Comparison of ENCODE assay signal across 17 cellular contexts in the genomic region with DNA sequence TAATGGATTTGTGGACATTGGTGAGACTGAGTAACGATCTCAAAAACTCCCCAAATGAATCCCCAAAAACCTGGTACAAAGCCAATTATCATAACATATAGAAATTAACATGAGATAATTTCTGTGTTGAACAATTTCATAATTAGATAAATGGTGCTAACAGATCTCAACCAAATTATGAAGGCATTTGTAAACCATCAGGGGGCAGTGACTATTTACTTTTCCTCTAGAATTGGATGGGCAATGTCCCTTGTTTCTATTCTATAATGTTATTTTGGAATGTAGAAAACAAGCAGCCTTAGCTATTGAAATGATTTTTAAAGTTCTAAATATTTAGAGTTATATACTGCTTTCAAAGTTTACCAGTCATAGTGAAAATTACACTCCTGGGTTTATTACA. TPM values are rescaled to one million over a fixed set of nuclear protein-coding genes. Genes with fewer than 3 reads are reported as not detected.
DNase-seq lines count a peak whose midpoint lies in the region; ATAC-seq and TF ChIP-seq lines count a peak whose summit lies in the region.
"Had no signal": no experiment of that assay in that cellular context is flagged by ENCODE, and none has a peak within 500 bp of the region (broad histone marks: within the 10 kb centered on the region; RNA-seq: fewer than 3 reads in every experiment).

No MANE protein-coding gene starts in this region.

- H3K4me2 ChIP-seq in SK-N-SH = no peak overlapping the region
- H3K4me2 ChIP-seq in OCI-LY3 (ENCODE audit: low read length) = no peak overlapping the region

- H3K36me3 ChIP-seq in SK-N-SH (replicated peaks in 1 of 2; ENCODE audit: control insufficient read depth in 1 of 2, insufficient read depth in 2 of 2, low read length in 1 of 2) = peaks cover 54 to 55% of the 10 kb centered on the region in 2 experiments
- no peaks in the 10 kb centered on the region for H3K36me3 ChIP-seq in OCI-LY3 (replicated peaks; ENCODE audit: low read depth, low read length)
- peaks cover 0 to 29% (median 0%) of the 10 kb centered on the region in 3 donors for H3K36me3 ChIP-seq in tibial nerve

- H3K4me1 ChIP-seq in SK-N-SH (ENCODE audit: control insufficient read depth in 1 of 2, insufficient read depth in 2 of 2, low read depth in 1 of 2, low read length in 1 of 2) = peaks cover 0 to 4% of the 10 kb centered on the region in 2 experiments; a peak in 1 of 4 replicates
- H3K4me1 ChIP-seq in OCI-LY3 (ENCODE audit: low read length) = peaks cover 3% of the 10 kb centered on the region; the same call in 1 of the 2 replicates
- H3K4me1 ChIP-seq in tibial nerve = no peaks in the 10 kb centered on the region
- H3K4me1 ChIP-seq: stomach had no signal

- no peaks in the 10 kb centered on the region for H3K27me3 Mint-ChIP-seq in stimulated activated naive B cell treated with anti-CD40 and anti-IgM and Interleukin-4, amounts not matched to agents 10 μg/mL and 1 μg/mL and 100 μg/mL, for 72 hours
- H3K27me3 Mint-ChIP-seq: activated T-cell treated with anti-CD3 and anti-CD28 coated beads, Interleukin-2, amount 50 U/mL, for 24 hours had no signal

- H3K9me2 ChIP-seq in SK-N-SH = no peaks in the 10 kb centered on the region

- H3K4me3 Mint-ChIP-seq in stimulated activated naive B cell treated with anti-CD40 and anti-IgM and Interleukin-4, amounts not matched to agents 10 μg/mL and 1 μg/mL and 100 μg/mL, for 72 hours = no peak overlapping the region
- H3K4me3 Mint-ChIP-seq: activated T-cell treated with anti-CD3 and anti-CD28 coated beads, Interleukin-2, amount 50 U/mL, for 24 hours; H9; WTC11 had no signal

- DNase-seq in SK-N-SH (no peak), epithelial cell of proximal tubule (ENCODE audit: low read depth) (no peak), retinal pigment epithelial cell (ENCODE audit: low read depth) (no peak), lower leg skin (ENCODE audit: low spot score in 2 of 2) (no peak), tibial nerve (ENCODE audit: low spot score in 2 of 2) (no peak)
- DNase-seq in stimulated activated naive B cell treated with anti-CD40 and anti-IgM and Interleukin-4, amounts not matched to agents 10 μg/mL and 1 μg/mL and 100 μg/mL, for 72 hours = no peak
- DNase-seq: activated T-cell treated with anti-CD3 and anti-CD28 coated beads, Interleukin-2, amount 50 U/mL, for 24 hours; H9; KBM-7; NCI-H2171; nucleus accumbens; SHP77; stimulated activated CD4-positive, alpha-beta T cell treated with anti-CD3 and anti-CD28 coated beads, Interleukin-4, amount 100 ng/mL, for 1 hour; stomach had no signal

- H3K27me3 ChIP-seq in SK-N-SH (ENCODE audit: insufficient read depth) (no peaks in the 10 kb centered on the region), OCI-LY3 (ENCODE audit: low read depth, low read length) (no peaks in the 10 kb centered on the region), tibial nerve (no peaks in the 10 kb centered on the region)
- H3K27me3 ChIP-seq: stomach had no signal

- no peak for TF ChIP-seq POLR2A in lower leg skin (IDR thresholded peaks at IDR 0.05)
- TF ChIP-seq POLR2A in tibial nerve (IDR thresholded peaks at IDR 0.05) = no peak

- no peak overlapping the region for H3K9ac ChIP-seq in SK-N-SH
- H3K9ac ChIP-seq in OCI-LY3 (ENCODE audit: low read length) = no peak overlapping the region

- H3K9me3 ChIP-seq in SK-N-SH = no peaks in the 10 kb centered on the region
- no peaks in the 10 kb centered on the region for H3K9me3 ChIP-seq in OCI-LY3 (ENCODE audit: insufficient read depth, low read length)
- H3K9me3 ChIP-seq in tibial nerve = no peaks in the 10 kb centered on the region
- H3K9me3 ChIP-seq: stomach had no signal

- H3K36me3 Mint-ChIP-seq in stimulated activated naive B cell treated with anti-CD40 and anti-IgM and Interleukin-4, amounts not matched to agents 10 μg/mL and 1 μg/mL and 100 μg/mL, for 72 hours = peaks cover 0 to 5% of the 10 kb centered on the region in 2 donors

- 85% methylated on average over 1 of the region's 1 CpG for WGBS in SK-N-SH (ENCODE audit: low lambda C conversion rate)
- WGBS in lower leg skin, 2 donors = 81 to 91% methylated on average over 1 of the region's 1 CpG
- WGBS in tibial nerve, 2 donors = 86 to 90% methylated on average over 1 of the region's 1 CpG

- CTCF ChIA-PET in SK-N-SH (lab: Yijun Ruan, JAX) = interaction anchor here (1.2 to 1.3 kb wide), 3 partner anchors 12 to 178 kb away, joined by 3 to 4 read pairs (median 3); no protein-coding TSS in a partner anchor

- peak; percentile 61 for TF ChIP-seq RAD21 in SK-N-SH (IDR thresholded peaks at IDR 0.05; ENCODE audit: low read length)

- H4K20me1 ChIP-seq in SK-N-SH (ENCODE audit: insufficient read depth) (no peaks in the 10 kb centered on the region), OCI-LY3 (ENCODE audit: insufficient read depth, low read length) (no peaks in the 10 kb centered on the region)

- TF ChIP-seq CTCF in SK-N-SH (IDR thresholded peaks at IDR 0.05) = peak; percentile 30
- peak; percentile 37 for TF ChIP-seq CTCF in OCI-LY3 (IDR thresholded peaks at IDR 0.05; ENCODE audit: low read depth, low read length)
- peak; percentile 39 for TF ChIP-seq CTCF in epithelial cell of proximal tubule (conservative IDR thresholded peaks at IDR 0.05; ENCODE audit: low read depth, low read length)
- peak; percentile 21 for TF ChIP-seq CTCF in retinal pigment epithelial cell (conservative IDR thresholded peaks at IDR 0.05; ENCODE audit: low read depth, low read length)
- no peak for TF ChIP-seq CTCF in lower leg skin (IDR thresholded peaks at IDR 0.05)
- TF ChIP-seq CTCF in tibial nerve (IDR thresholded peaks at IDR 0.05) = no peak

- H3K4me1 Mint-ChIP-seq in stimulated activated naive B cell treated with anti-CD40 and anti-IgM and Interleukin-4, amounts not matched to agents 10 μg/mL and 1 μg/mL and 100 μg/mL, for 72 hours = no peaks in the 10 kb centered on the region
- H3K4me1 Mint-ChIP-seq: H9, WTC11 had no signal

- peaks cover 9% of the 10 kb centered on the region for H3F3A ChIP-seq in SK-N-SH (replicated peaks; ENCODE audit: insufficient read depth)

- intact Hi-C loops in lower leg skin (cut with DNase I; ENCODE audit: low total_unique reads) = no loop called here

- H3K27ac Mint-ChIP-seq in stimulated activated naive B cell treated with anti-CD40 and anti-IgM and Interleukin-4, amounts not matched to agents 10 μg/mL and 1 μg/mL and 100 μg/mL, for 72 hours = no peak overlapping the region
- H3K27ac Mint-ChIP-seq: activated T-cell treated with anti-CD3 and anti-CD28 coated beads, Interleukin-2, amount 50 U/mL, for 24 hours; WTC11 had no signal

- no peak overlapping the region for H2AFZ ChIP-seq in SK-N-SH (ENCODE audit: low read depth)
- H2AFZ ChIP-seq in OCI-LY3 (ENCODE audit: low read depth, low read length) = no peak overlapping the region

- no peak for TF ChIP-seq EP300 in SK-N-SH (IDR thresholded peaks at IDR 0.05; ENCODE audit: borderline replicate concordance in 1 of 2, low read depth in 1 of 2, low read length in 1 of 2)
- TF ChIP-seq EP300 in tibial nerve (IDR thresholded peaks at IDR 0.05) = no peak

- H3K79me2 ChIP-seq in SK-N-SH (ENCODE audit: insufficient read depth) (no peaks in the 10 kb centered on the region), OCI-LY3 (ENCODE audit: low read length) (no peaks in the 10 kb centered on the region)

- no peak overlapping the region for H3K27ac ChIP-seq in SK-N-SH (ENCODE audit: low read depth in 2 of 2, low read length in 1 of 2)
- no peak overlapping the region for H3K27ac ChIP-seq in OCI-LY3 (ENCODE audit: low read length)
- H3K27ac ChIP-seq in tibial nerve = no peak overlapping the region
- H3K27ac ChIP-seq: stomach had no signal

- H3K4me3 ChIP-seq in SK-N-SH (ENCODE audit: low read depth in 2 of 2, low read length in 1 of 2) (no peak overlapping the region), OCI-LY3 (ENCODE audit: low read length) (no peak overlapping the region), epithelial cell of proximal tubule (ENCODE audit: low read depth, low read length) (no peak overlapping the region), retinal pigment epithelial cell (ENCODE audit: low read length) (no peak overlapping the region), lower leg skin (ENCODE audit: low read depth, poor library complexity, severe bottlenecking) (no peak overlapping the region), tibial nerve (no peak overlapping the region)
- H3K4me3 ChIP-seq: stomach had no signal

- ATAC-seq in SK-N-SH treated with all-trans-retinoic acid at 6 μM for 48 hours = no peak
- no peak for ATAC-seq in stimulated activated naive B cell treated with anti-CD40 and anti-IgM and Interleukin-4, amounts not matched to agents 10 μg/mL and 1 μg/mL and 100 μg/mL, for 72 hours (replicated peaks)
- ATAC-seq: WTC11 had no signal

- H3K9me3 Mint-ChIP-seq in stimulated activated naive B cell treated with anti-CD40 and anti-IgM and Interleukin-4, amounts not matched to agents 10 μg/mL and 1 μg/mL and 100 μg/mL, for 72 hours = no peaks in the 10 kb centered on the region
- H3K9me3 Mint-ChIP-seq: activated T-cell treated with anti-CD3 and anti-CD28 coated beads, Interleukin-2, amount 50 U/mL, for 24 hours; H9; WTC11 had no signal

- POLR2A ChIA-PET in SK-N-SH (lab: Yijun Ruan, JAX) = no interaction called here

TF ChIP-seq in SK-N-SH, 30 proteins besides CTCF, POLR2A, EP300 and RAD21:
- TF ChIP-seq SMC3 (IDR thresholded peaks at IDR 0.05; ENCODE audit: low read depth, low read length) (peak; percentile 35; the same call in 1 of the 2 replicates), FOXM1 (IDR thresholded peaks at IDR 0.05; ENCODE audit: low read depth) (no peak), JUND (IDR thresholded peaks at IDR 0.05) (no peak), NRF1 (IDR thresholded peaks at IDR 0.05; ENCODE audit: low read depth, low read length) (no peak)

TF ChIP-seq in SK-N-SH treated with all-trans-retinoic acid at 6 μM for 48 hours, 23 proteins besides CTCF, POLR2A, EP300 and RAD21 (continues in another document):
- TF ChIP-seq ZNF70 (CRISPR knock-in tag; IDR thresholded peaks at IDR 0.05) (no peak), TOX (CRISPR knock-in tag; IDR thresholded peaks at IDR 0.05; ENCODE audit: borderline replicate concordance) (no peak)
- TF ChIP-seq, protein P1, sequence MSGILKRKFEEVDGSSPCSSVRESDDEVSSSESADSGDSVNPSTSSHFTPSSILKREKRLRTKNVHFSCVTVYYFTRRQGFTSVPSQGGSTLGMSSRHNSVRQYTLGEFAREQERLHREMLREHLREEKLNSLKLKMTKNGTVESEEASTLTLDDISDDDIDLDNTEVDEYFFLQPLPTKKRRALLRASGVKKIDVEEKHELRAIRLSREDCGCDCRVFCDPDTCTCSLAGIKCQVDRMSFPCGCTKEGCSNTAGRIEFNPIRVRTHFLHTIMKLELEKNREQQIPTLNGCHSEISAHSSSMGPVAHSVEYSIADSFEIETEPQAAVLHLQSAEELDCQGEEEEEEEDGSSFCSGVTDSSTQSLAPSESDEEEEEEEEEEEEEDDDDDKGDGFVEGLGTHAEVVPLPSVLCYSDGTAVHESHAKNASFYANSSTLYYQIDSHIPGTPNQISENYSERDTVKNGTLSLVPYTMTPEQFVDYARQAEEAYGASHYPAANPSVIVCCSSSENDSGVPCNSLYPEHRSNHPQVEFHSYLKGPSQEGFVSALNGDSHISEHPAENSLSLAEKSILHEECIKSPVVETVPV (CRISPR knock-in tag; IDR thresholded peaks at IDR 0.05) = no peak

RNA-seq across cellular contexts. Expression of a gene that starts 57.8 kb away (rescaled TPM):
- 58.3 and 64.2 TPM in 2 replicates for polyA plus RNA-seq in SK-N-SH (2012; rRNA removed)
- 29.7 and 42.0 TPM in 2 replicates for polyA plus RNA-seq in SK-N-SH (2012; cell fraction: cytosol; rRNA removed)
- 80.5 and 101 TPM in 2 replicates for polyA plus RNA-seq in SK-N-SH (2012; cell fraction: nucleus; rRNA removed)
- total RNA-seq in epithelial cell of proximal tubule (62.9 and 71.1 TPM in 2 replicates), lower leg skin (10 to 100 TPM in 2 of 4 donors, 1 to 10 TPM in 2; 6.7 to 17.2 (median 11.4) TPM), tibial nerve (10 to 100 TPM; 29.3 to 50.0 (median 35.4) TPM)

Comparison
In these comparisons a context has a peak if more than half of its experiments do, and no peak if none do; other contexts are left out.
1. CTCF ChIP-seq: peak in SK-N-SH (single experiment), OCI-LY3 (single experiment), epithelial cell of proximal tubule (single experiment) and retinal pigment epithelial cell (single experiment); none in lower leg skin (0 of 3) and tibial nerve (0 of 5).